ENCODE assay signal across 3 cellular contexts in the genomic region with DNA sequence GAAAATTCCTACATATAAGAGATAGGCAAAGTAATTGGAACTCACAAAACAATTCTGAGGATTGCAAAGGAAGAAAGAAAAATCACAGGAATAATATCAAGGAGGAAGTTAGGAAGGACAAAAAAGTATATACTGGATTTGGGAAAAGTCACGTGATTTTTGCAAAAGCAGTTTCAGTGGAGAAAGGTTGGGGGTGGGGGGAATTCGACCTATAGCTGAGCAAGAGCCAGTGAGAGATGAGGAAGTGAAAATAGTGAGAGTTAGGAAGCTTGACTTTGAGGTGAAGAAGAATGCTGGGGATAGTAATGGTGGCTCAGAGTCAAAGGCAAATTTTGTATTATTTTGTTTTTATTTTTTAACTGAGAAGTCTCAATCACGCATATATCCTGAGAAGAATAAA.
TF ChIP-seq lines count a peak whose summit lies in the region.

No MANE protein-coding gene starts in this region.

TF ChIP-seq in HEK293, 187 proteins besides CTCF, POLR2A, EP300 and RAD21 (continued from another document):
- TF ChIP-seq, protein P1, sequence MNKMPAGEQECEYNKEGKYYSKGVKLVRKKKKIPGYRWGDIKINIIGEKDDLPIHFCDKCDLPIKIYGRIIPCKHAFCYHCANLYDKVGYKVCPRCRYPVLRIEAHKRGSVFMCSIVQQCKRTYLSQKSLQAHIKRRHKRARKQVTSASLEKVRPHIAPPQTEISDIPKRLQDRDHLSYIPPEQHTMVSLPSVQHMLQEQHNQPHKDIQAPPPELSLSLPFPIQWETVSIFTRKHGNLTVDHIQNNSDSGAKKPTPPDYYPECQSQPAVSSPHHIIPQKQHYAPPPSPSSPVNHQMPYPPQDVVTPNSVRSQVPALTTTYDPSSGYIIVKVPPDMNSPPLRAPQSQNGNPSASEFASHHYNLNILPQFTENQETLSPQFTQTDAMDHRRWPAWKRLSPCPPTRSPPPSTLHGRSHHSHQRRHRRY (tag by site-specific recombination; IDR thresholded peaks at IDR 0.05): no peak
TF ChIP-seq in HEK293: peak in this region for 1.

TF ChIP-seq in K562, 482 proteins besides CTCF, POLR2A, EP300 and RAD21 (continued from another document):
- TF ChIP-seq, protein P2, sequence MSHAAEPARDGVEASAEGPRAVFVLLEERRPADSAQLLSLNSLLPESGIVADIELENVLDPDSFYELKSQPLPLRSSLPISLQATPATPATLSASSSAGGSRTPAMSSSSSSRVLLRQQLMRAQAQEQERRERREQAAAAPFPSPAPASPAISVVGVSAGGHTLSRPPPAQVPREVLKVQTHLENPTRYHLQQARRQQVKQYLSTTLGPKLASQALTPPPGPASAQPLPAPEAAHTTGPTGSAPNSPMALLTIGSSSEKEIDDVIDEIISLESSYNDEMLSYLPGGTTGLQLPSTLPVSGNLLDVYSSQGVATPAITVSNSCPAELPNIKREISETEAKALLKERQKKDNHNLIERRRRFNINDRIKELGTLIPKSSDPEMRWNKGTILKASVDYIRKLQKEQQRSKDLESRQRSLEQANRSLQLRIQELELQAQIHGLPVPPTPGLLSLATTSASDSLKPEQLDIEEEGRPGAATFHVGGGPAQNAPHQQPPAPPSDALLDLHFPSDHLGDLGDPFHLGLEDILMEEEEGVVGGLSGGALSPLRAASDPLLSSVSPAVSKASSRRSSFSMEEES (CRISPR knock-in tag; IDR thresholded peaks at IDR 0.05): peak; percentile 81
TF ChIP-seq in K562: peak in this region for 4.

TF ChIP-seq in SK-N-SH treated with all-trans-retinoic acid at 6 μM for 48 hours, 23 proteins besides CTCF, POLR2A, EP300 and RAD21 (continued from another document):
- TF ChIP-seq, protein P3, sequence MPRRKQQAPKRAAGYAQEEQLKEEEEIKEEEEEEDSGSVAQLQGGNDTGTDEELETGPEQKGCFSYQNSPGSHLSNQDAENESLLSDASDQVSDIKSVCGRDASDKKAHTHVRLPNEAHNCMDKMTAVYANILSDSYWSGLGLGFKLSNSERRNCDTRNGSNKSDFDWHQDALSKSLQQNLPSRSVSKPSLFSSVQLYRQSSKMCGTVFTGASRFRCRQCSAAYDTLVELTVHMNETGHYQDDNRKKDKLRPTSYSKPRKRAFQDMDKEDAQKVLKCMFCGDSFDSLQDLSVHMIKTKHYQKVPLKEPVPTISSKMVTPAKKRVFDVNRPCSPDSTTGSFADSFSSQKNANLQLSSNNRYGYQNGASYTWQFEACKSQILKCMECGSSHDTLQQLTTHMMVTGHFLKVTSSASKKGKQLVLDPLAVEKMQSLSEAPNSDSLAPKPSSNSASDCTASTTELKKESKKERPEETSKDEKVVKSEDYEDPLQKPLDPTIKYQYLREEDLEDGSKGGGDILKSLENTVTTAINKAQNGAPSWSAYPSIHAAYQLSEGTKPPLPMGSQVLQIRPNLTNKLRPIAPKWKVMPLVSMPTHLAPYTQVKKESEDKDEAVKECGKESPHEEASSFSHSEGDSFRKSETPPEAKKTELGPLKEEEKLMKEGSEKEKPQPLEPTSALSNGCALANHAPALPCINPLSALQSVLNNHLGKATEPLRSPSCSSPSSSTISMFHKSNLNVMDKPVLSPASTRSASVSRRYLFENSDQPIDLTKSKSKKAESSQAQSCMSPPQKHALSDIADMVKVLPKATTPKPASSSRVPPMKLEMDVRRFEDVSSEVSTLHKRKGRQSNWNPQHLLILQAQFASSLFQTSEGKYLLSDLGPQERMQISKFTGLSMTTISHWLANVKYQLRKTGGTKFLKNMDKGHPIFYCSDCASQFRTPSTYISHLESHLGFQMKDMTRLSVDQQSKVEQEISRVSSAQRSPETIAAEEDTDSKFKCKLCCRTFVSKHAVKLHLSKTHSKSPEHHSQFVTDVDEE (CRISPR knock-in tag; IDR thresholded peaks at IDR 0.05): no peak
- TF ChIP-seq ZNF70 (CRISPR knock-in tag; IDR thresholded peaks at IDR 0.05) (no peak), CSDC2 (CRISPR knock-in tag; IDR thresholded peaks at IDR 0.05) (no peak)
